ENCODE assay signal across 1 cellular context in the genomic region with DNA sequence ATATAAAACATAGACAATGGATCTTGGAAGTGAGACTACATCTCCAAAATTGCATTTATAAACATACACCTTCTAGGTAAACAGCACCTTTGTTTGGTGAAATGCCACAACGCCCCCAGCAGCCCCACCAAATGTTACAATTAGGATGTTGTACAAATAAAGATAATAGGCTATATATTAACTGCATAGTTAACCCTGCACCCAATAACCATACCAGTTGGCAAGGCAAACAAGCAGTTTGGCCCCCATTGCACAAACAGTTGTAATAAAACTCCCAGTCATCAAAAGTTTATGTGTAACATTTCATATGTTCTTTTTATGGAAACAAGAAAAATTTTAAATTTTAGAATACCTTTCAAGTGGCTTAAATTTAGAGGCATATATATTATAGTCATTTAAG.
TF ChIP-seq lines count a peak whose summit lies in the region.

No MANE protein-coding gene starts in this region.

TF ChIP-seq in GM23338, 12 proteins besides CTCF, POLR2A, EP300 and RAD21 (continued from another document):
- TF ChIP-seq, protein P1, sequence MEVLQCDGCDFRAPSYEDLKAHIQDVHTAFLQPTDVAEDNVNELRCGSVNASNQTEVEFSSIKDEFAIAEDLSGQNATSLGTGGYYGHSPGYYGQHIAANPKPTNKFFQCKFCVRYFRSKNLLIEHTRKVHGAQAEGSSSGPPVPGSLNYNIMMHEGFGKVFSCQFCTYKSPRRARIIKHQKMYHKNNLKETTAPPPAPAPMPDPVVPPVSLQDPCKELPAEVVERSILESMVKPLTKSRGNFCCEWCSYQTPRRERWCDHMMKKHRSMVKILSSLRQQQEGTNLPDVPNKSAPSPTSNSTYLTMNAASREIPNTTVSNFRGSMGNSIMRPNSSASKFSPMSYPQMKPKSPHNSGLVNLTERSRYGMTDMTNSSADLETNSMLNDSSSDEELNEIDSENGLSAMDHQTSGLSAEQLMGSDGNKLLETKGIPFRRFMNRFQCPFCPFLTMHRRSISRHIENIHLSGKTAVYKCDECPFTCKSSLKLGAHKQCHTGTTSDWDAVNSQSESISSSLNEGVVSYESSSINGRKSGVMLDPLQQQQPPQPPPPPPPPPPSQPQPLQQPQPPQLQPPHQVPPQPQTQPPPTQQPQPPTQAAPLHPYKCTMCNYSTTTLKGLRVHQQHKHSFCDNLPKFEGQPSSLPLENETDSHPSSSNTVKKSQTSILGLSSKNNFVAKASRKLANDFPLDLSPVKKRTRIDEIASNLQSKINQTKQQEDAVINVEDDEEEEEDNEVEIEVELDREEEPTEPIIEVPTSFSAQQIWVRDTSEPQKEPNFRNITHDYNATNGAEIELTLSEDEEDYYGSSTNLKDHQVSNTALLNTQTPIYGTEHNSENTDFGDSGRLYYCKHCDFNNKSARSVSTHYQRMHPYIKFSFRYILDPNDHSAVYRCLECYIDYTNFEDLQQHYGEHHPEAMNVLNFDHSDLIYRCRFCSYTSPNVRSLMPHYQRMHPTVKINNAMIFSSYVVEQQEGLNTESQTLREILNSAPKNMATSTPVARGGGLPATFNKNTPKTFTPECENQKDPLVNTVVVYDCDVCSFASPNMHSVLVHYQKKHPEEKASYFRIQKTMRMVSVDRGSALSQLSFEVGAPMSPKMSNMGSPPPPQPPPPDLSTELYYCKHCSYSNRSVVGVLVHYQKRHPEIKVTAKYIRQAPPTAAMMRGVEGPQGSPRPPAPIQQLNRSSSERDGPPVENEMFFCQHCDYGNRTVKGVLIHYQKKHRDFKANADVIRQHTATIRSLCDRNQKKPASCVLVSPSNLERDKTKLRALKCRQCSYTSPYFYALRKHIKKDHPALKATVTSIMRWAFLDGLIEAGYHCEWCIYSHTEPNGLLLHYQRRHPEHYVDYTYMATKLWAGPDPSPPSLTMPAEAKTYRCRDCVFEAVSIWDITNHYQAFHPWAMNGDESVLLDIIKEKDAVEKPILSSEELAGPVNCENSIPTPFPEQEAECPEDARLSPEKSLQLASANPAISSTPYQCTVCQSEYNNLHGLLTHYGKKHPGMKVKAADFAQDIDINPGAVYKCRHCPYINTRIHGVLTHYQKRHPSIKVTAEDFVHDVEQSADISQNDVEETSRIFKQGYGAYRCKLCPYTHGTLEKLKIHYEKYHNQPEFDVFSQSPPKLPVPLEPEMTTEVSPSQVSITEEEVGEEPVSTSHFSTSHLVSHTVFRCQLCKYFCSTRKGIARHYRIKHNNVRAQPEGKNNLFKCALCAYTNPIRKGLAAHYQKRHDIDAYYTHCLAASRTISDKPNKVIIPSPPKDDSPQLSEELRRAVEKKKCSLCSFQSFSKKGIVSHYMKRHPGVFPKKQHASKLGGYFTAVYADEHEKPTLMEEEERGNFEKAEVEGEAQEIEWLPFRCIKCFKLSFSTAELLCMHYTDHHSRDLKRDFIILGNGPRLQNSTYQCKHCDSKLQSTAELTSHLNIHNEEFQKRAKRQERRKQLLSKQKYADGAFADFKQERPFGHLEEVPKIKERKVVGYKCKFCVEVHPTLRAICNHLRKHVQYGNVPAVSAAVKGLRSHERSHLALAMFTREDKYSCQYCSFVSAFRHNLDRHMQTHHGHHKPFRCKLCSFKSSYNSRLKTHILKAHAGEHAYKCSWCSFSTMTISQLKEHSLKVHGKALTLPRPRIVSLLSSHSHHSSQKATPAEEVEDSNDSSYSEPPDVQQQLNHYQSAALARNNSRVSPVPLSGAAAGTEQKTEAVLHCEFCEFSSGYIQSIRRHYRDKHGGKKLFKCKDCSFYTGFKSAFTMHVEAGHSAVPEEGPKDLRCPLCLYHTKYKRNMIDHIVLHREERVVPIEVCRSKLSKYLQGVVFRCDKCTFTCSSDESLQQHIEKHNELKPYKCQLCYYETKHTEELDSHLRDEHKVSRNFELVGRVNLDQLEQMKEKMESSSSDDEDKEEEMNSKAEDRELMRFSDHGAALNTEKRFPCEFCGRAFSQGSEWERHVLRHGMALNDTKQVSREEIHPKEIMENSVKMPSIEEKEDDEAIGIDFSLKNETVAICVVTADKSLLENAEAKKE (CRISPR knock-in tag; IDR thresholded peaks at IDR 0.05), result no peak
- no peak for TF ChIP-seq STAT1 (IDR thresholded peaks at IDR 0.05; ENCODE audit: unreplicated experiment)
- no peak for TF ChIP-seq EZH2phosphoT487 (IDR thresholded peaks at IDR 0.05; ENCODE audit: unreplicated experiment)
- TF ChIP-seq, protein P2, sequence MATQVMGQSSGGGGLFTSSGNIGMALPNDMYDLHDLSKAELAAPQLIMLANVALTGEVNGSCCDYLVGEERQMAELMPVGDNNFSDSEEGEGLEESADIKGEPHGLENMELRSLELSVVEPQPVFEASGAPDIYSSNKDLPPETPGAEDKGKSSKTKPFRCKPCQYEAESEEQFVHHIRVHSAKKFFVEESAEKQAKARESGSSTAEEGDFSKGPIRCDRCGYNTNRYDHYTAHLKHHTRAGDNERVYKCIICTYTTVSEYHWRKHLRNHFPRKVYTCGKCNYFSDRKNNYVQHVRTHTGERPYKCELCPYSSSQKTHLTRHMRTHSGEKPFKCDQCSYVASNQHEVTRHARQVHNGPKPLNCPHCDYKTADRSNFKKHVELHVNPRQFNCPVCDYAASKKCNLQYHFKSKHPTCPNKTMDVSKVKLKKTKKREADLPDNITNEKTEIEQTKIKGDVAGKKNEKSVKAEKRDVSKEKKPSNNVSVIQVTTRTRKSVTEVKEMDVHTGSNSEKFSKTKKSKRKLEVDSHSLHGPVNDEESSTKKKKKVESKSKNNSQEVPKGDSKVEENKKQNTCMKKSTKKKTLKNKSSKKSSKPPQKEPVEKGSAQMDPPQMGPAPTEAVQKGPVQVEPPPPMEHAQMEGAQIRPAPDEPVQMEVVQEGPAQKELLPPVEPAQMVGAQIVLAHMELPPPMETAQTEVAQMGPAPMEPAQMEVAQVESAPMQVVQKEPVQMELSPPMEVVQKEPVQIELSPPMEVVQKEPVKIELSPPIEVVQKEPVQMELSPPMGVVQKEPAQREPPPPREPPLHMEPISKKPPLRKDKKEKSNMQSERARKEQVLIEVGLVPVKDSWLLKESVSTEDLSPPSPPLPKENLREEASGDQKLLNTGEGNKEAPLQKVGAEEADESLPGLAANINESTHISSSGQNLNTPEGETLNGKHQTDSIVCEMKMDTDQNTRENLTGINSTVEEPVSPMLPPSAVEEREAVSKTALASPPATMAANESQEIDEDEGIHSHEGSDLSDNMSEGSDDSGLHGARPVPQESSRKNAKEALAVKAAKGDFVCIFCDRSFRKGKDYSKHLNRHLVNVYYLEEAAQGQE (IDR thresholded peaks at IDR 0.05; ENCODE audit: unreplicated experiment), result no peak
